ENCODE assay signal across 8 cellular contexts in genomic region chr14:49879683-49880204, GRCh38. TPM values are rescaled to one million over a fixed set of nuclear protein-coding genes. Genes with fewer than 3 reads are reported as not detected.
DNase-seq lines count a peak whose midpoint lies in the region; ATAC-seq and TF ChIP-seq lines count a peak whose summit lies in the region.

No MANE protein-coding gene starts in this region.

- no peaks in the 10 kb centered on the region for H3K4me1 ChIP-seq in neural progenitor cell

- H4K20me1 ChIP-seq in neural progenitor cell (ENCODE audit: low read depth), result no peaks in the 10 kb centered on the region

- H3K27me3 Mint-ChIP-seq in activated CD4-positive, alpha-beta T cell treated with anti-CD3 and anti-CD28 coated beads, Interleukin-2, amount 10 ng/mL, durations not matched to agents 7 days and 5 days, result peaks cover 4% of the 10 kb centered on the region
- peaks cover 2% of the 10 kb centered on the region for H3K27me3 Mint-ChIP-seq in neural progenitor cell (ENCODE audit: insufficient read depth, low read depth)

- H3K36me3 Mint-ChIP-seq in activated CD4-positive, alpha-beta T cell treated with anti-CD3 and anti-CD28 coated beads, Interleukin-2, amount 10 ng/mL, durations not matched to agents 7 days and 5 days (ENCODE audit: low read depth), result peaks cover 3% of the 10 kb centered on the region
- H3K36me3 Mint-ChIP-seq in neural progenitor cell, result no peaks in the 10 kb centered on the region

- peak overlapping the region; percentile 71 for H3K27ac Mint-ChIP-seq in activated CD4-positive, alpha-beta T cell treated with anti-CD3 and anti-CD28 coated beads, Interleukin-2, amount 10 ng/mL, durations not matched to agents 7 days and 5 days
- no peak overlapping the region for H3K27ac Mint-ChIP-seq in neural progenitor cell

- POLR2A ChIA-PET in activated CD4-positive, alpha-beta T cell treated with anti-CD3 and anti-CD28 coated beads, Interleukin-2, amount 10 ng/mL, durations not matched to agents 7 days and 5 days (lab: Charles Lee), result interaction anchor here (1.2 kb wide), 1 partner anchor 121 kb away, joined by 4 read pairs; no protein-coding TSS in a partner anchor

- peak; percentile 69 for TF ChIP-seq CTCF in neural progenitor cell (IDR thresholded peaks at IDR 0.05)

- H3K4me1 Mint-ChIP-seq in activated CD4-positive, alpha-beta T cell treated with anti-CD3 and anti-CD28 coated beads, Interleukin-2, amount 10 ng/mL, durations not matched to agents 7 days and 5 days, result peaks cover 30% of the 10 kb centered on the region
- H3K4me1 Mint-ChIP-seq in neural progenitor cell, result peaks cover 12% of the 10 kb centered on the region

- H3K79me2 ChIP-seq in neural progenitor cell (ENCODE audit: low read depth), result no peaks in the 10 kb centered on the region

- no peaks in the 10 kb centered on the region for H3K36me3 ChIP-seq in neural progenitor cell

- no peaks in the 10 kb centered on the region for H3K27me3 ChIP-seq in neural progenitor cell

- CTCF ChIA-PET in activated CD4-positive, alpha-beta T cell treated with anti-CD3 and anti-CD28 coated beads, Interleukin-2, amount 10 ng/mL, durations not matched to agents 7 days and 5 days (lab: Charles Lee), result interaction anchor here (0.5 to 2.7 kb wide), 33 partner anchors 9 to 605 kb away, joined by 3 to 26 read pairs (median 4); partner anchors contain the start of genes ARF6, MGAT2, NEMF and RPL36AL

- no peak overlapping the region for H2AFZ ChIP-seq in neural progenitor cell (replicated peaks)

- peak; percentile 80 for ATAC-seq in GM18502 (IDR thresholded peaks at IDR 0.05; ENCODE audit: poor library complexity, unreplicated experiment)
- ATAC-seq in HG02973 (IDR thresholded peaks at IDR 0.05; ENCODE audit: unreplicated experiment), result peak; percentile 79

- no peaks in the 10 kb centered on the region for H3F3A ChIP-seq in neural progenitor cell (ENCODE audit: low read depth)

- H3K9me3 Mint-ChIP-seq in activated CD4-positive, alpha-beta T cell treated with anti-CD3 and anti-CD28 coated beads, Interleukin-2, amount 10 ng/mL, durations not matched to agents 7 days and 5 days, result no peaks in the 10 kb centered on the region
- H3K9me3 Mint-ChIP-seq in neural progenitor cell, result no peaks in the 10 kb centered on the region

- no peak overlapping the region for H3K4me2 ChIP-seq in neural progenitor cell

- peak overlapping the region; percentile 30 for H3K27ac ChIP-seq in epithelial cell of prostate
- no peak overlapping the region for H3K27ac ChIP-seq in neural progenitor cell

- H3K4me3 Mint-ChIP-seq in activated CD4-positive, alpha-beta T cell treated with anti-CD3 and anti-CD28 coated beads, Interleukin-2, amount 10 ng/mL, durations not matched to agents 7 days and 5 days, result no peak overlapping the region
- H3K4me3 Mint-ChIP-seq in neural progenitor cell, result no peak overlapping the region

- H3K4me3 ChIP-seq in neural progenitor cell, result no peak overlapping the region

- H3K9ac ChIP-seq in neural progenitor cell, result no peak overlapping the region

- H3K9me3 ChIP-seq in neural progenitor cell (ENCODE audit: low read depth), result no peaks in the 10 kb centered on the region

- peak; percentile 36 for DNase-seq in AG08396 (ENCODE audit: low spot score)
- peak; percentile 56 for DNase-seq in NCI-H345 (lab: John Stamatoyannopoulos, UW)
- DNase-seq in activated CD4-positive, alpha-beta T cell treated with anti-CD3 and anti-CD28 coated beads, Interleukin-2, amount 10 ng/mL, durations not matched to agents 7 days and 5 days, result peak; percentile 63
- DNase-seq in epithelial cell of prostate (ENCODE audit: low read depth, low spot score), result no peak
- peak; percentile 63 for DNase-seq in neural progenitor cell (ENCODE audit: low spot score)
- no peak for DNase-seq in cerebellum (ENCODE audit: low spot score)

RNA-seq across cellular contexts. Expression of gene ARF6, which starts 13.1 kb away (rescaled TPM):
- total RNA-seq in activated CD4-positive, alpha-beta T cell treated with anti-CD3 and anti-CD28 coated beads, Interleukin-2, amount 10 ng/mL, durations not matched to agents 7 days and 5 days, result 100 to 1,000 TPM; 160 to 165 TPM
- total RNA-seq in neural progenitor cell (ENCODE audit: low replicate concordance), result 41.6 and 48.7 TPM in 2 replicates
- total RNA-seq in cerebellum, result 37.3 TPM

RNA-seq across cellular contexts. Expression of gene NEMF, which starts 27.2 kb away (rescaled TPM):
- total RNA-seq in activated CD4-positive, alpha-beta T cell treated with anti-CD3 and anti-CD28 coated beads, Interleukin-2, amount 10 ng/mL, durations not matched to agents 7 days and 5 days, result 10 to 100 TPM; 76.7 to 89.1 TPM
- 60.5 and 83.0 TPM in 2 replicates for total RNA-seq in neural progenitor cell (ENCODE audit: low replicate concordance)
- 120 TPM for total RNA-seq in cerebellum

Comparison
In these comparisons a context has a peak if more than half of its experiments do, and no peak if none do; other contexts are left out.
1. DNase-seq: peak in AG08396 (single experiment), NCI-H345 (single experiment), activated CD4-positive, alpha-beta T cell treated with anti-CD3 and anti-CD28 coated beads, Interleukin-2, amount 10 ng/mL, durations not matched to agents 7 days and 5 days (single experiment) and neural progenitor cell (single experiment); none in epithelial cell of prostate (single experiment) and cerebellum (single experiment).